Comparison of ENCODE assay signal across 8 cellular contexts in the genomic region with DNA sequence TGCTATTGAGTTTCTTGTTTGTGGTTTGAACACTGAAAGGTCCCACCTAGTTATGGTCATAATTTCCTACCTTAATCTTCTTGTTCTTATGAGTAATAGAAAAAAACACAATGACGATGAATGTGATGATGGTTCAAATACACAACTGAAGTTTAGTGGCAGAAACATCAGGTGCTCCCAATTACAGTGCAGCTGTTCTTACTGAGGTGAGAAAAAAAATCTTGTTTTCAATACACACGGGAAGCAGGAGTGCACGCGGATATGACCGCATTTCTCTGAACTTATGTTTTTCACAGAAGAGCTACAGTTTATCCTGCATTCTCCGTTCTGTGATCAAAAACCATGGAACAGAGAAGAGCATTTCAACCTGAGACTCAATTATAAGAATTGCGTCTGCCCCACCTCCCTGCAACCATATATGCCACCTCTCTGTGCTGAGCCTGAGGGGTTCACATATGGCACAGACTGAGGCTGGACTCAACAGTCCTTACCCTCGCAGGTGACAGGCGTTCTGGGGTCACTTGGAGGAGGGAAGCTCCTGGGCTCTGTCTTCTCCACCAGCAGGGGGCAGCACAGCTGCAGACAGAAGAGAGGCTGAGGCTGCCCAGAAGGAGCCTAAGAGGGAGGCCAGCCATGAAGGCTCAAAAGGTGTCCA.
DNase-seq lines count a peak whose midpoint lies in the region; ATAC-seq, FAIRE-seq and TF ChIP-seq lines count a peak whose summit lies in the region.

No MANE protein-coding gene starts in this region.

- no peak overlapping the region for H3K4me2 ChIP-seq in A549

- no peaks in the 10 kb centered on the region for H3K27me3 ChIP-seq in pancreas
- H3K27me3 ChIP-seq in tibial nerve = peaks cover 0 to 3% of the 10 kb centered on the region in 2 donors

- H3K9me3 ChIP-seq in A549 (no peaks in the 10 kb centered on the region), pancreas (no peaks in the 10 kb centered on the region), tibial nerve (no peaks in the 10 kb centered on the region)

- in situ Hi-C loops in GM13976 (cut with MboI; ENCODE audit: low sequenced_read_pairs, unreplicated experiment) = no loop called here

- TF ChIP-seq EP300 in A549 (IDR thresholded peaks at IDR 0.05) (no peak), tibial nerve (IDR thresholded peaks at IDR 0.05) (no peak)

- TF ChIP-seq CTCF in A549 (IDR thresholded peaks at IDR 0.05) = peak; percentile 58; the same call in 2 of the 3 replicates
- TF ChIP-seq CTCF in GM13976 (IDR thresholded peaks at IDR 0.05; ENCODE audit: borderline replicate concordance, control extremely low read depth, extremely low read depth, insufficient read depth, missing control alignments) = peak; percentile 71
- peak; percentile 29 to 57 (median 54) for TF ChIP-seq CTCF in pancreas (IDR thresholded peaks at IDR 0.05)
- peak; percentile 38 to 70 (median 60) for TF ChIP-seq CTCF in tibial nerve (IDR thresholded peaks at IDR 0.05)

- peak; percentile 80 to 95; a peak in 5 of 6 replicates for ATAC-seq in A549
- ATAC-seq in pancreas = peak in 3 of 4 donors; percentile 58 to 78 (median 72)
- ATAC-seq in HG02852 (IDR thresholded peaks at IDR 0.05; ENCODE audit: unreplicated experiment) = no peak

- no peak overlapping the region for H3K27ac ChIP-seq in A549
- H3K27ac ChIP-seq in pancreas = no peak overlapping the region
- no peak overlapping the region for H3K27ac ChIP-seq in tibial nerve

- CTCF ChIA-PET in A549 (lab: Yijun Ruan, JAX) = interaction anchor here (0.6 to 6.3 kb wide), 29 partner anchors 11 to 394 kb away, joined by 3 to 64 read pairs (median 4); no protein-coding TSS in a partner anchor

- FAIRE-seq in A549 (lab: Jason Lieb, UNC) (no peak), pancreas (lab: Jason Lieb, UNC) (no peak)

- intact Hi-C loops in pancreas (cut with DNase I) = no loop called here

- TF ChIP-seq RAD21 in A549 (conservative IDR thresholded peaks at IDR 0.05 in 1 of 2, IDR thresholded peaks at IDR 0.05 in 1 of 2) = peak; percentile 30 to 46; a peak in 4 of 5 replicates

- no peak overlapping the region for H3K4me3 ChIP-seq in A549
- H3K4me3 ChIP-seq in pancreas = no peak overlapping the region
- H3K4me3 ChIP-seq in tibial nerve = no peak overlapping the region

- POLR2A ChIA-PET in A549 (lab: Yijun Ruan, JAX) = no interaction called here

- H3K4me1 ChIP-seq in A549 (no peaks in the 10 kb centered on the region), pancreas (no peaks in the 10 kb centered on the region), tibial nerve (no peaks in the 10 kb centered on the region)

- 52% methylated on average over 7 of the region's 9 CpGs for WGBS in A549 (ENCODE audit: missing lambda C conversion rate)
- WGBS in pancreas, 2 donors = 67% methylated on average over 9 of the region's 9 CpGs
- 45% methylated on average over 9 of the region's 9 CpGs for WGBS in tibial nerve, 2 donors

- H3K36me3 ChIP-seq in pancreas = no peaks in the 10 kb centered on the region
- no peaks in the 10 kb centered on the region for H3K36me3 ChIP-seq in tibial nerve

- DNase-seq in A549 (ENCODE audit: low read depth in 1 of 2, low spot score in 1 of 2) (peak; percentile 39 to 52), GM13976 (ENCODE audit: low spot score) (peak; percentile 83), NOMO-1 (lab: John Stamatoyannopoulos, UW; ENCODE audit: unreplicated experiment in 2 of 2) (peak; percentile 21 to 37), activated T-cell treated with anti-CD3 and anti-CD28 coated beads for 1 hour (ENCODE audit: low read depth) (peak; percentile 70), fibroblast of peridontal ligament (ENCODE audit: extremely low read depth) (peak; percentile 24), pancreas (peak in 5 of 6 donors; percentile 31 to 82 (median 52)), tibial nerve (ENCODE audit: low spot score in 2 of 2) (peak; percentile 29 to 60)

- no peak for TF ChIP-seq POLR2A in A549 (IDR thresholded peaks at IDR 0.05; ENCODE audit: low read length)
- no peak for TF ChIP-seq POLR2A in tibial nerve (IDR thresholded peaks at IDR 0.05)

TF ChIP-seq in A549, 52 proteins besides CTCF, POLR2A, EP300 and RAD21:
- TF ChIP-seq POLR2AphosphoS2 (conservative IDR thresholded peaks at IDR 0.05; ENCODE audit: low read length) (no peak), HDAC2 (IDR thresholded peaks at IDR 0.05) (no peak), ZNF302 (CRISPR knock-in tag; IDR thresholded peaks at IDR 0.05) (no peak), SMC3 (IDR thresholded peaks at IDR 0.05) (peak; percentile 39; the same call in 2 of the 3 replicates)

Comparison
In these comparisons a context has a peak if more than half of its experiments do, and no peak if none do; other contexts are left out.
1. DNase-seq: peak in every context shown above with its lines; median percentile 83 in GM13976; 70 in activated T-cell treated with anti-CD3 and anti-CD28 coated beads for 1 hour; 52 in pancreas; 46 in A549; 44 in tibial nerve; 29 in NOMO-1; 24 in fibroblast of peridontal ligament.